In the genomic region with DNA sequence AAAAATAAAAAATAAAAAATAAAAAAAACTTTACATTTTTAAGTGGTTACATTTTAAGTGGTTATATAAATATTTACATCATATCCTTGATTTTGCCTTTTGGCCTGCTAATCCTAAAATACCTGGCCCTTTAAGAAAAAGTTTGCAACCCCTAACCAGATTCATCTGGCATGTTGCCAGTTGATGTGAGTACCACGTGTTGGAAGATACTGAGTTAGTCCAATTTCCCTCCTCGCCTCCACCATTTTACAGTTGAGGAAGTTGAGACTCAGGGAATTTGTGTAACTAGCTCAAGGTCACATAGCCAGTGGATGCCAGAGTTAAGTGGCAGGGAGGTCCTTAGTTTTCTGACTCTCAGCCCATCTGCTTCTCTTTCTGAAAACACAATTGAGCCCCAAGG, we compare ENCODE assay signal across 21 cellular contexts. TPM values are rescaled to one million over a fixed set of nuclear protein-coding genes. Genes with fewer than 3 reads are reported as not detected.
"Had no signal": no experiment of that assay in that cellular context is flagged by ENCODE, and none has a peak within 500 bp of the region (broad histone marks: within the 10 kb centered on the region; RNA-seq: fewer than 3 reads in every experiment).

No MANE protein-coding gene starts in this region.

- H3K27me3 ChIP-seq: body of pancreas, dorsolateral prefrontal cortex, hepatocyte, neural progenitor cell, tibial artery had no signal

- H3K4me1 ChIP-seq: tibial artery had no signal

- H3K27ac ChIP-seq: body of pancreas, dorsolateral prefrontal cortex, hepatocyte, neural progenitor cell, tibial artery had no signal

- ATAC-seq: activated CD4-positive, CD25-positive, alpha-beta regulatory T cell treated with anti-CD3 and anti-CD28 coated beads, Interleukin-2, amount 50 U/mL, for 24 hours; activated CD8-positive, alpha-beta T cell treated with anti-CD3 and anti-CD28 coated beads, Interleukin-2, amount 10 ng/mL, durations not matched to agents 7 days and 5 days; body of pancreas; mucosa of descending colon had no signal

- H3K4me3 ChIP-seq: body of pancreas, dorsolateral prefrontal cortex, hepatocyte, mucosa of descending colon, neural progenitor cell, tibial artery had no signal

- H3K9me3 ChIP-seq: body of pancreas, mucosa of descending colon, tibial artery had no signal

- DNase-seq: activated CD4-positive, alpha-beta T cell treated with anti-CD3 and anti-CD28 coated beads, Interleukin-2, amount 10 ng/mL, durations not matched to agents 7 days and 5 days; activated CD8-positive, alpha-beta T cell treated with anti-CD3 and anti-CD28 coated beads, Interleukin-2, amount 10 ng/mL, durations not matched to agents 7 days and 5 days; activated naive CD4-positive, alpha-beta T cell treated with Interleukin-2 at 50 U/mL for 16 hours; activated naive CD8-positive, alpha-beta T cell treated with anti-CD3 and anti-CD28 coated beads, Interleukin-2, amount 10 ng/mL, durations not matched to agents 7 days and 5 days; activated T-cell treated with anti-CD3 and anti-CD28 coated beads, Interleukin-2, amount 50 U/mL, for 24 hours; dorsolateral prefrontal cortex; foreskin fibroblast; mucosa of descending colon; naive B cell; stimulated activated CD4-positive, alpha-beta T cell treated with anti-CD3 and anti-CD28 coated beads, Interleukin-2, amount 100 ng/mL, for 24 hours; stimulated activated naive CD4-positive, alpha-beta T cell treated with Interleukin-2 at 50 U/mL for 16 hours; tibial artery had no signal

- H3K36me3 ChIP-seq: neural progenitor cell, tibial artery had no signal

RNA-seq across cellular contexts. Expression of a gene that starts 5.1 kb away (rescaled TPM):
- total RNA-seq: activated CD4-positive, alpha-beta T cell treated with anti-CD3 and anti-CD28 coated beads, Interleukin-2, amount 10 ng/mL, durations not matched to agents 7 days and 5 days; activated CD8-positive, alpha-beta T cell treated with anti-CD3 and anti-CD28 coated beads, Interleukin-2, amount 10 ng/mL, durations not matched to agents 7 days and 5 days; activated naive CD8-positive, alpha-beta T cell treated with anti-CD3 and anti-CD28 coated beads, Interleukin-2, amount 10 ng/mL, durations not matched to agents 7 days and 5 days; activated T-helper 2 cell treated with anti-CD3 and anti-CD28 coated beads, Interferon-gamma antibody, Interleukin-2, Interleukin-4, amounts not matched to agents 10 μg/mL and 5 μg/mL and 100 μg/mL, durations not matched to agents 14 hours and 24 hours and 36 hours; body of pancreas; cardiac septum; mucosa of descending colon; osteoblast; skeletal muscle tissue; subcutaneous adipose tissue had no signal
